In the genomic region with DNA sequence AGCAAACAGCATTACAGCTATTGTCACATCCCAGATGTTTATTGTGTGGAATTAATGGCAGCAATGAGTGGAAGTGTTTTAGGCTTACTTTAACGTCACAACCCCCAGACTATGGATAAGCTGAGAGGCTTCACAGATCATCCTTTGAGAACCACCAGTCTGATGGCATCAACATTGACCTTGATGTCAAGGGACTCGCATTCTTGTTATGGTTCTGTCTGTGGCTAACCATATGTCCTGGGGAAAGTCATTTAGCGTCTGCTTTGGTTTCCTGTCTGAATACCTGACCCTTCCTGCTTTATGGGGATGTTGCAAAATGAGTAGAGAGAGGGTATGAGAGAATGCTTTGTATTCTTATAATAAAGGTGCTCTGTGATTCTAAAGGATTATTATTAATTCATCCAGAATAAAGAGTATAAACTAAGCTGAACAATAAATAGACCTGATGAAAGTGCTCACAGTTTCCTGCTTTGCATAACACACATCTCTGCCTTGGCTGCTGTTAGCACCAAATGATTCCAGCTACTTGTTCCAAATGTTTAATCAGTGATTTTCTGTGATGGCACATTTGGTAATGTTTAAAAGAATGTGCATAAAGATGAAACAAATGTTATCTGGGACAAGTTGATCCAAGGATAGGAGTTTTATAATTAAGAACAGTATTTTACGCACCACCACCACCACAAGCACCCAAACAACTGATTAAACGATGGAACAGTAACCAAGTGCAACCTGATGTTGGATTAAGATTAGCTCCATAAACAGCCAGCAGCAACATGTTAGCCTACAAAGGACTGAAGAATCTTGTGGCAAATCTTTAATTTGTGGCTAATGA, we compare ENCODE assay signal across 12 cellular contexts.
DNase-seq lines count a peak whose midpoint lies in the region; ATAC-seq, FAIRE-seq and TF ChIP-seq lines count a peak whose summit lies in the region.
"Had no signal": no experiment of that assay in that cellular context is flagged by ENCODE, and none has a peak within 500 bp of the region (broad histone marks: within the 10 kb centered on the region; RNA-seq: fewer than 3 reads in every experiment).

No MANE protein-coding gene starts in this region.

- peaks cover 15% of the 10 kb centered on the region for H3K4me1 ChIP-seq in body of pancreas
- H3K4me1 ChIP-seq in keratinocyte (ENCODE audit: control insufficient read depth, extremely low read depth, insufficient read depth, low read length), result peaks cover 24% of the 10 kb centered on the region

- no peaks in the 10 kb centered on the region for H3K27me3 ChIP-seq in body of pancreas
- no peaks in the 10 kb centered on the region for H3K27me3 ChIP-seq in keratinocyte (ENCODE audit: control insufficient read depth, extremely low read depth, insufficient read depth, low read length)

- H3K79me2 ChIP-seq in keratinocyte (ENCODE audit: control insufficient read depth, insufficient read depth, low read length), result no peaks in the 10 kb centered on the region

- TF ChIP-seq POLR2A in body of pancreas (IDR thresholded peaks at IDR 0.05), result no peak

- H3K9me3 ChIP-seq in body of pancreas (no peaks in the 10 kb centered on the region), keratinocyte (ENCODE audit: control insufficient read depth, low read depth, low read length) (no peaks in the 10 kb centered on the region)

- H3K4me2 ChIP-seq in keratinocyte (ENCODE audit: control insufficient read depth, extremely low read depth, insufficient read depth, low read depth, low read length), result no peak overlapping the region

- H3K9ac ChIP-seq in keratinocyte (ENCODE audit: control insufficient read depth, extremely low read depth, insufficient read depth, low read length), result no peak overlapping the region

- no peaks in the 10 kb centered on the region for H3K36me3 ChIP-seq in body of pancreas (replicated peaks in 1 of 2; ENCODE audit: insufficient read depth in 1 of 2, low read depth in 2 of 2)
- H3K36me3 ChIP-seq in keratinocyte (ENCODE audit: control insufficient read depth in 2 of 2, extremely low read depth in 1 of 2, insufficient read depth in 2 of 2, low read length in 2 of 2), result no peaks in the 10 kb centered on the region

- dilution Hi-C loops in keratinocyte (cut with MboI; ENCODE audit: extremely low pct_ligation_motif_present, low sequenced_read_pairs), result no loop called here

- peak overlapping the region; percentile 38 for H2AFZ ChIP-seq in keratinocyte (ENCODE audit: control insufficient read depth, low read length)

- peak; percentile 17 for FAIRE-seq in keratinocyte (lab: Jason Lieb, UNC)
- FAIRE-seq: islet of Langerhans had no signal

- H3K9me1 ChIP-seq in keratinocyte (ENCODE audit: control insufficient read depth, extremely low read depth, insufficient read depth, low read length), result no peaks in the 10 kb centered on the region

- DNase-seq in body of pancreas (peak in 2 of 4 donors; percentile 8 to 22), keratinocyte (ENCODE audit: low read depth, low spot score) (no peak), nucleus accumbens (lab: John Stamatoyannopoulos, UW) (no peak)
- DNase-seq in activated CD4-positive, alpha-beta T cell treated with anti-CD3 and anti-CD28 coated beads, Interleukin-2, amount 50 U/mL, for 4 hours, result no peak
- DNase-seq: caudate nucleus; erythroblast; naive thymus-derived CD8-positive, alpha-beta T cell; NCI-H2171 had no signal

- peak; percentile 52 for ATAC-seq in HG03354 (IDR thresholded peaks at IDR 0.05; ENCODE audit: poor library complexity, severe bottlenecking, unreplicated experiment)
- peak; percentile 55 for ATAC-seq in body of pancreas
- no peak for ATAC-seq in GM21825 (IDR thresholded peaks at IDR 0.05; ENCODE audit: unreplicated experiment)
- no peak for ATAC-seq in GM18907 (IDR thresholded peaks at IDR 0.05; ENCODE audit: unreplicated experiment)
- ATAC-seq: naive thymus-derived CD8-positive, alpha-beta T cell had no signal

- intact Hi-C loops in body of pancreas (cut with DNase I), result no loop called here

- 48 to 49% methylated on average over 5 of the region's 5 CpGs for WGBS in body of pancreas, 2 donors

- no peak for TF ChIP-seq CTCF in body of pancreas (IDR thresholded peaks at IDR 0.05)
- TF ChIP-seq CTCF in keratinocyte (optimal IDR thresholded peaks at IDR 0.05 in 1 of 3, IDR thresholded peaks at IDR 0.05 in 1 of 3, conservative IDR thresholded peaks at IDR 0.05 in 1 of 3; ENCODE audit: extremely low read depth in 1 of 3, insufficient read depth in 2 of 3, low read length in 3 of 3), result no peak

- H3K4me3 ChIP-seq in body of pancreas (no peak overlapping the region), keratinocyte (ENCODE audit: control insufficient read depth in 2 of 3, extremely low read depth in 1 of 3, insufficient read depth in 2 of 3, low read depth in 1 of 3, low read length in 3 of 3) (no peak overlapping the region)

- H3K27ac ChIP-seq in body of pancreas, result peak overlapping the region in 1 of 4 donors; percentile 61
- H3K27ac ChIP-seq in keratinocyte (ENCODE audit: control insufficient read depth, insufficient read depth, low read length), result no peak overlapping the region

- no peaks in the 10 kb centered on the region for H4K20me1 ChIP-seq in keratinocyte (ENCODE audit: control insufficient read depth, extremely low read depth, insufficient read depth, low read length)

Comparison
In these comparisons a context has a peak if more than half of its experiments do, and no peak if none do; other contexts are left out.
1. ATAC-seq: peak in HG03354 (single experiment) and body of pancreas (single experiment); none in GM21825 (single experiment) and GM18907 (single experiment).